In genomic region chrX:41029332-41029731, GRCh38 we compare ENCODE assay signal across 25 cellular contexts. TPM values are rescaled to one million over a fixed set of nuclear protein-coding genes. Genes with fewer than 3 reads are reported as not detected.
DNase-seq lines count a peak whose midpoint lies in the region; ATAC-seq and TF ChIP-seq lines count a peak whose summit lies in the region.
"Had no signal": no experiment of that assay in that cellular context is flagged by ENCODE, and none has a peak within 500 bp of the region (broad histone marks: within the 10 kb centered on the region; RNA-seq: fewer than 3 reads in every experiment).

No MANE protein-coding gene starts in this region.

- H3K18ac ChIP-seq in H9 (ENCODE audit: insufficient read length, low read depth, low read length) = peak overlapping the region; percentile 11

- DNase-seq in H9 (no peak), SJSA1 (ENCODE audit: low read depth in 1 of 2, low spot score in 2 of 2) (peak; percentile 38 to 42), osteocyte (ENCODE audit: extremely low spot score, unreplicated experiment) (peak; percentile 65), T-helper 9 cell (no peak)
- DNase-seq in stimulated activated CD4-positive, alpha-beta T cell treated with anti-CD3 and anti-CD28 coated beads, Interleukin-4, amount 100 ng/mL, for 1 hour = no peak
- DNase-seq: activated CD4-positive, alpha-beta T cell treated with anti-CD3 and anti-CD28 coated beads for 4 hours; aorta; CD4-positive, alpha-beta memory T cell; DMS79; effector memory CD4-positive, alpha-beta T cell; esophagus squamous epithelium; NCI-H1048; NCI-H2081 treated with DMSO at 0.1 percent for 48 hours; NCI-H446; PC-9; SHP77; stimulated activated CD4-positive, alpha-beta T cell treated with anti-CD3 and anti-CD28 coated beads, Interleukin-12 subunit alpha, Interleukin-12 subunit beta, amount 100 ng/mL, for 4 hours; thyroid gland had no signal

- H3K4me1 ChIP-seq in H9 (ENCODE audit: insufficient read depth, low read length) (peaks cover 11% of the 10 kb centered on the region; the same call in 1 of the 2 replicates), SJSA1 (replicated peaks) (peaks cover 20% of the 10 kb centered on the region), iPS-18a (ENCODE audit: control insufficient read depth, low read depth, low read length) (peaks cover 35% of the 10 kb centered on the region)
- H3K4me1 ChIP-seq: right atrium auricular region, thyroid gland had no signal

- no peak overlapping the region for H3K4ac ChIP-seq in H9 (ENCODE audit: low read depth, low read length)

- H3K79me1 ChIP-seq in H9 (ENCODE audit: insufficient read depth, low read depth, low read length, poor library complexity, severe bottlenecking) = no peaks in the 10 kb centered on the region

- H3K4me1 Mint-ChIP-seq in H9 (peaks cover 26 to 42% of the 10 kb centered on the region in 2 experiments), osteocyte (ENCODE audit: unreplicated experiment) (peaks cover 29% of the 10 kb centered on the region)
- H3K4me1 Mint-ChIP-seq: CD4-positive, alpha-beta memory T cell had no signal

- TF ChIP-seq CTCF in H9 (conservative IDR thresholded peaks at IDR 0.05) = no peak
- no peak for TF ChIP-seq CTCF in osteocyte (IDR thresholded peaks at IDR 0.05)

- no peak for ATAC-seq in HG03280 (IDR thresholded peaks at IDR 0.05; ENCODE audit: unreplicated experiment)
- ATAC-seq: activated naive CD4-positive, alpha-beta T cell treated with anti-CD3 and anti-CD28 coated beads, Interleukin-2, amount 50 U/mL, for 72 hours had no signal

- H3K9ac ChIP-seq in H9 (ENCODE audit: extremely low read depth, insufficient read length, low read length) = no peak overlapping the region
- H3K9ac ChIP-seq in iPS-18a (ENCODE audit: low read length) = peak overlapping the region; percentile 12
- H3K9ac ChIP-seq: KMS-11 had no signal

- no peak overlapping the region for H2BK5ac ChIP-seq in H9 (ENCODE audit: insufficient read length, low read length)

- no peak overlapping the region for H3T11ph ChIP-seq in H9 (ENCODE audit: low read length)

- no peak overlapping the region for H2BK12ac ChIP-seq in H9 (ENCODE audit: insufficient read length, low read depth, low read length)

- H3K4me3 Mint-ChIP-seq in H9 (no peak overlapping the region), osteocyte (ENCODE audit: unreplicated experiment) (no peak overlapping the region)
- H3K4me3 Mint-ChIP-seq: activated T-helper 1 cell treated with anti-CD3 and anti-CD28 coated beads, Interleukin-12 subunit alpha, Interleukin-12 subunit beta, Interleukin-2, Interleukin-4 antibody, amounts not matched to agents 30 ng/mL and 10 ng/mL and 1 ng/mL, durations not matched to agents 14 hours and 24 hours and 36 hours; CD4-positive, alpha-beta memory T cell; stimulated activated naive CD8-positive, alpha-beta T cell treated with anti-CD3 and anti-CD28 coated beads, Interleukin-15, Interleukin-2, amounts not matched to agents 100 ng/mL and 50 ng/mL, for 24 hours had no signal

- H3K56ac ChIP-seq in H9 (ENCODE audit: insufficient read length, low read depth, low read length) = no peak overlapping the region

- no peak overlapping the region for H2BK20ac ChIP-seq in H9 (ENCODE audit: low read depth, low read length, poor library complexity, severe bottlenecking)

- H3K4me3 ChIP-seq in SJSA1 (no peak overlapping the region), iPS-18a (ENCODE audit: low read length) (no peak overlapping the region)
- H3K4me3 ChIP-seq: esophagus squamous epithelium, PC-9, right atrium auricular region, thyroid gland had no signal

- H3K23me2 ChIP-seq in H9 (ENCODE audit: insufficient read length, low read depth, low read length, poor library complexity, severe bottlenecking) = no peaks in the 10 kb centered on the region

- H3K36me3 ChIP-seq in SJSA1 (no peaks in the 10 kb centered on the region), iPS-18a (ENCODE audit: control insufficient read depth, low read depth, low read length) (no peaks in the 10 kb centered on the region)
- H3K36me3 ChIP-seq: esophagus squamous epithelium, right atrium auricular region, thyroid gland had no signal

- no peaks in the 10 kb centered on the region for H4K20me1 ChIP-seq in H9 (ENCODE audit: control insufficient read depth, insufficient read depth, insufficient read length)

- no peaks in the 10 kb centered on the region for H3K79me2 ChIP-seq in H9 (ENCODE audit: insufficient read depth, low read length)

- peak overlapping the region; percentile 47 to 96 (median 55); a peak in 5 of 7 replicates for H3K27ac Mint-ChIP-seq in H9
- H3K27ac Mint-ChIP-seq in osteocyte (ENCODE audit: unreplicated experiment) = no peak overlapping the region
- H3K27ac Mint-ChIP-seq: activated naive CD4-positive, alpha-beta T cell treated with anti-CD3 and anti-CD28 coated beads, Interleukin-2, amount 50 U/mL, for 72 hours; activated T-helper 1 cell treated with anti-CD3 and anti-CD28 coated beads, Interleukin-12 subunit alpha, Interleukin-12 subunit beta, Interleukin-2, Interleukin-4 antibody, amounts not matched to agents 30 ng/mL and 10 ng/mL and 1 ng/mL, durations not matched to agents 14 hours and 24 hours and 36 hours; CD4-positive, alpha-beta memory T cell; stimulated activated naive CD8-positive, alpha-beta T cell treated with anti-CD3 and anti-CD28 coated beads, Interleukin-15, Interleukin-2, amounts not matched to agents 100 ng/mL and 50 ng/mL, for 24 hours had no signal

- no peak overlapping the region for H3K14ac ChIP-seq in H9 (ENCODE audit: insufficient read depth, low read length)

- H3K4me2 ChIP-seq in H9 (ENCODE audit: insufficient read depth, insufficient read length, low read length) = no peak overlapping the region
- H3K4me2 ChIP-seq: KMS-11, PC-9 had no signal

- H3K36me3 Mint-ChIP-seq in H9 (ENCODE audit: insufficient read depth in 1 of 3, low read depth in 3 of 3) (peaks cover 0 to 5% (median under 1%) of the 10 kb centered on the region in 3 experiments; a peak in 5 of 7 replicates), osteocyte (ENCODE audit: unreplicated experiment) (no peaks in the 10 kb centered on the region)
- H3K36me3 Mint-ChIP-seq: activated naive CD4-positive, alpha-beta T cell treated with anti-CD3 and anti-CD28 coated beads, Interleukin-2, amount 50 U/mL, for 72 hours; CD4-positive, alpha-beta memory T cell had no signal

- H4K91ac ChIP-seq in H9 (ENCODE audit: insufficient read length, low read depth, low read length) = no peak overlapping the region

- peak overlapping the region; percentile 55 for H4K5ac ChIP-seq in H9 (ENCODE audit: insufficient read length, low read depth, low read length)

- H2BK120ac ChIP-seq in H9 (ENCODE audit: low read depth, low read length, poor library complexity, severe bottlenecking) = no peak overlapping the region

- no peak overlapping the region for H3K23ac ChIP-seq in H9 (ENCODE audit: insufficient read length, low read depth, low read length)

- no peak overlapping the region for H2AFZ ChIP-seq in H9 (ENCODE audit: low read length)
- H2AFZ ChIP-seq: PC-9 had no signal

- no peak overlapping the region for H4K8ac ChIP-seq in H9 (replicated peaks; ENCODE audit: insufficient read length, low read depth, low read length)

- no peak overlapping the region for H2BK15ac ChIP-seq in H9 (ENCODE audit: low read depth, low read length)

- H3K27me3 Mint-ChIP-seq in H9 (ENCODE audit: low read depth) = no peaks in the 10 kb centered on the region
- H3K27me3 Mint-ChIP-seq in osteocyte (ENCODE audit: unreplicated experiment) = no peaks in the 10 kb centered on the region
- H3K27me3 Mint-ChIP-seq: CD4-positive, alpha-beta memory T cell; stimulated activated naive CD8-positive, alpha-beta T cell treated with anti-CD3 and anti-CD28 coated beads, Interleukin-15, Interleukin-2, amounts not matched to agents 100 ng/mL and 50 ng/mL, for 24 hours had no signal

- H2AK5ac ChIP-seq in H9 (ENCODE audit: insufficient read length, low read length) = no peak overlapping the region

- H3K27ac ChIP-seq in H9 (ENCODE audit: insufficient read length, low read depth, low read length) = peak overlapping the region; percentile 51
- H3K27ac ChIP-seq in SJSA1 = peak overlapping the region; percentile 40; the same call in 1 of the 2 replicates
- H3K27ac ChIP-seq in iPS-18a (ENCODE audit: low read length) = peak overlapping the region; percentile 63
- H3K27ac ChIP-seq: esophagus squamous epithelium, KMS-11, PC-9, right atrium auricular region, thyroid gland had no signal

- H3K9me3 Mint-ChIP-seq in H9 (peaks cover 65 to 66% of the 10 kb centered on the region in 2 experiments), osteocyte (ENCODE audit: unreplicated experiment) (no peaks in the 10 kb centered on the region)
- H3K9me3 Mint-ChIP-seq: activated naive CD4-positive, alpha-beta T cell treated with anti-CD3 and anti-CD28 coated beads, Interleukin-2, amount 50 U/mL, for 72 hours; activated T-helper 1 cell treated with anti-CD3 and anti-CD28 coated beads, Interleukin-12 subunit alpha, Interleukin-12 subunit beta, Interleukin-2, Interleukin-4 antibody, amounts not matched to agents 30 ng/mL and 10 ng/mL and 1 ng/mL, durations not matched to agents 14 hours and 24 hours and 36 hours; stimulated activated naive CD8-positive, alpha-beta T cell treated with anti-CD3 and anti-CD28 coated beads, Interleukin-15, Interleukin-2, amounts not matched to agents 100 ng/mL and 50 ng/mL, for 24 hours had no signal

- no peaks in the 10 kb centered on the region for H3K9me3 ChIP-seq in H9 (ENCODE audit: control insufficient read depth, low read depth, low read length)
- H3K9me3 ChIP-seq in SJSA1 (replicated peaks) = no peaks in the 10 kb centered on the region
- H3K9me3 ChIP-seq in iPS-18a (ENCODE audit: control insufficient read depth, low read depth, low read length) = no peaks in the 10 kb centered on the region
- H3K9me3 ChIP-seq: esophagus squamous epithelium, right atrium auricular region, thyroid gland had no signal

- H3K27me3 ChIP-seq in H9 (ENCODE audit: insufficient read depth, low read length) (no peaks in the 10 kb centered on the region), SJSA1 (replicated peaks) (no peaks in the 10 kb centered on the region), iPS-18a (ENCODE audit: control insufficient read depth, insufficient read depth, low read length) (no peaks in the 10 kb centered on the region)
- H3K27me3 ChIP-seq: esophagus squamous epithelium, right atrium auricular region, thyroid gland had no signal

- no CpG with 5 or more reads among the region's 7 CpGs for WGBS in H9 (ENCODE audit: extremely low coverage, insufficient read length, low lambda C conversion rate)

RNA-seq across cellular contexts. Expression of gene USP9X, which starts 55.9 kb away (rescaled TPM):
- total RNA-seq in H9 (2021) (268 and 284 TPM in 2 replicates), osteocyte (80.4 and 89.2 TPM in 2 replicates)
- 37.1 and 51.8 TPM in 2 replicates for total RNA-seq in SJSA1 (2014; rRNA removed; shearing (Covaris generic))

Comparison
In these comparisons a context has a peak if more than half of its experiments do, and no peak if none do; other contexts are left out.
1. DNase-seq: peak in SJSA1 (2 of 2) and osteocyte (single experiment); none in H9 (single experiment), stimulated activated CD4-positive, alpha-beta T cell treated with anti-CD3 and anti-CD28 coated beads, Interleukin-4, amount 100 ng/mL, for 1 hour (single experiment) and T-helper 9 cell (single experiment).
2. Peak in every context shown above with its lines, with median percentiles within 50 percentile points of each other: H3K27ac ChIP-seq.